In genomic region chr1:15304708-15305326, GRCh38 we compare ENCODE assay signal across 8 cellular contexts. TPM values are rescaled to one million over a fixed set of nuclear protein-coding genes. Genes with fewer than 3 reads are reported as not detected.
DNase-seq lines count a peak whose midpoint lies in the region; ATAC-seq, FAIRE-seq and TF ChIP-seq lines count a peak whose summit lies in the region.

No MANE protein-coding gene starts in this region.

- peak; percentile 40 to 58 for ATAC-seq in CD4-positive, CD25-positive, alpha-beta regulatory T cell (ENCODE audit: low read depth in 2 of 2)
- no peak for ATAC-seq in HG02840 (IDR thresholded peaks at IDR 0.05; ENCODE audit: low FRiP score, unreplicated experiment)

- FAIRE-seq in urothelium cell line (lab: Jason Lieb, UNC) = no peak

- H3K27me3 Mint-ChIP-seq in CD4-positive, CD25-positive, alpha-beta regulatory T cell = peaks cover 7% of the 10 kb centered on the region
- H3K27me3 Mint-ChIP-seq in activated T-helper 2 cell treated with anti-CD3 and anti-CD28 coated beads, Interferon-gamma antibody, Interleukin-2, Interleukin-4, amounts not matched to agents 10 μg/mL and 5 μg/mL and 100 μg/mL, durations not matched to agents 14 hours and 24 hours and 36 hours (ENCODE audit: low read depth) = peaks cover 7% of the 10 kb centered on the region
- peaks cover 6% of the 10 kb centered on the region for H3K27me3 Mint-ChIP-seq in progenitor cell of endocrine pancreas

- H3K27me3 ChIP-seq in CD4-positive, CD25-positive, alpha-beta regulatory T cell (ENCODE audit: control insufficient read depth, insufficient read depth, low read length) = no peaks in the 10 kb centered on the region
- H3K27me3 ChIP-seq in HL-60 (ENCODE audit: insufficient read depth, poor library complexity, severe bottlenecking) = no peaks in the 10 kb centered on the region

- no peak overlapping the region for H3K4me3 Mint-ChIP-seq in CD4-positive, CD25-positive, alpha-beta regulatory T cell
- no peak overlapping the region for H3K4me3 Mint-ChIP-seq in activated T-helper 2 cell treated with anti-CD3 and anti-CD28 coated beads, Interferon-gamma antibody, Interleukin-2, Interleukin-4, amounts not matched to agents 10 μg/mL and 5 μg/mL and 100 μg/mL, durations not matched to agents 14 hours and 24 hours and 36 hours (ENCODE audit: low read depth)
- no peak overlapping the region for H3K4me3 Mint-ChIP-seq in progenitor cell of endocrine pancreas (ENCODE audit: low read depth)

- peak overlapping the region in 1 of 3 donors; percentile 14 for H3K27ac Mint-ChIP-seq in CD4-positive, CD25-positive, alpha-beta regulatory T cell
- no peak overlapping the region for H3K27ac Mint-ChIP-seq in activated T-helper 2 cell treated with anti-CD3 and anti-CD28 coated beads, Interferon-gamma antibody, Interleukin-2, Interleukin-4, amounts not matched to agents 10 μg/mL and 5 μg/mL and 100 μg/mL, durations not matched to agents 14 hours and 24 hours and 36 hours
- H3K27ac Mint-ChIP-seq in progenitor cell of endocrine pancreas = no peak overlapping the region

- no peaks in the 10 kb centered on the region for H3K4me1 ChIP-seq in CD4-positive, CD25-positive, alpha-beta regulatory T cell (ENCODE audit: control insufficient read depth, insufficient read depth, low read length, poor library complexity, severe bottlenecking)

- intact Hi-C loops in activated T-helper 2 cell treated with anti-CD3 and anti-CD28 coated beads, Interferon-gamma antibody, Interleukin-2, Interleukin-4, amounts not matched to agents 10 μg/mL and 5 μg/mL and 100 μg/mL, durations not matched to agents 14 hours and 24 hours and 36 hours (cut with micrococcal nuclease) = loop anchor here (1.0 kb wide), 2 partner anchors 33 to 177 kb away; no protein-coding TSS in a partner anchor
- intact Hi-C loops in head of caudate nucleus (cut with DNase I) = no loop called here

- no peaks in the 10 kb centered on the region for H3K36me3 ChIP-seq in CD4-positive, CD25-positive, alpha-beta regulatory T cell (ENCODE audit: control insufficient read depth, insufficient read depth, low read length)

- H3K4me1 Mint-ChIP-seq in CD4-positive, CD25-positive, alpha-beta regulatory T cell = no peaks in the 10 kb centered on the region
- H3K4me1 Mint-ChIP-seq in activated T-helper 2 cell treated with anti-CD3 and anti-CD28 coated beads, Interferon-gamma antibody, Interleukin-2, Interleukin-4, amounts not matched to agents 10 μg/mL and 5 μg/mL and 100 μg/mL, durations not matched to agents 14 hours and 24 hours and 36 hours (ENCODE audit: low read depth) = no peaks in the 10 kb centered on the region
- peaks cover 15% of the 10 kb centered on the region for H3K4me1 Mint-ChIP-seq in progenitor cell of endocrine pancreas (ENCODE audit: low read depth)

- peaks cover 0 to 3% (median 0%) of the 10 kb centered on the region in 7 donors for H3K9me3 Mint-ChIP-seq in CD4-positive, CD25-positive, alpha-beta regulatory T cell
- H3K9me3 Mint-ChIP-seq in activated T-helper 2 cell treated with anti-CD3 and anti-CD28 coated beads, Interferon-gamma antibody, Interleukin-2, Interleukin-4, amounts not matched to agents 10 μg/mL and 5 μg/mL and 100 μg/mL, durations not matched to agents 14 hours and 24 hours and 36 hours = no peaks in the 10 kb centered on the region
- peaks cover 5% of the 10 kb centered on the region for H3K9me3 Mint-ChIP-seq in progenitor cell of endocrine pancreas (ENCODE audit: low read depth)

- peak; percentile 76 for TF ChIP-seq CTCF in HL-60 (IDR thresholded peaks at IDR 0.05; ENCODE audit: insufficient read depth, low read length)
- TF ChIP-seq CTCF in progenitor cell of endocrine pancreas (IDR thresholded peaks at IDR 0.05; ENCODE audit: unreplicated experiment) = peak; percentile 96

- H3K27ac ChIP-seq in CD4-positive, CD25-positive, alpha-beta regulatory T cell (ENCODE audit: insufficient read depth, low read length, poor library complexity, severe bottlenecking) = no peak overlapping the region
- H3K27ac ChIP-seq in HL-60 (replicated peaks) = no peak overlapping the region

- H3K36me3 Mint-ChIP-seq in CD4-positive, CD25-positive, alpha-beta regulatory T cell = no peaks in the 10 kb centered on the region
- no peaks in the 10 kb centered on the region for H3K36me3 Mint-ChIP-seq in activated T-helper 2 cell treated with anti-CD3 and anti-CD28 coated beads, Interferon-gamma antibody, Interleukin-2, Interleukin-4, amounts not matched to agents 10 μg/mL and 5 μg/mL and 100 μg/mL, durations not matched to agents 14 hours and 24 hours and 36 hours (ENCODE audit: low read depth)
- H3K36me3 Mint-ChIP-seq in progenitor cell of endocrine pancreas (ENCODE audit: insufficient read depth) = peaks cover 6% of the 10 kb centered on the region

- peak; percentile 27 to 54 (median 39) for DNase-seq in CD4-positive, CD25-positive, alpha-beta regulatory T cell
- DNase-seq in HL-60 (ENCODE audit: low read depth in 1 of 2, low spot score in 1 of 2) (peak; percentile 26 to 32), RKO (ENCODE audit: low spot score) (peak; percentile 49), head of caudate nucleus (peak; percentile 30 to 88 (median 72)), progenitor cell of endocrine pancreas (ENCODE audit: low spot score, unreplicated experiment) (peak; percentile 68), urothelium cell line (ENCODE audit: low spot score) (peak; percentile 65)
- DNase-seq in activated T-helper 2 cell treated with anti-CD3 and anti-CD28 coated beads, Interferon-gamma antibody, Interleukin-2, Interleukin-4, amounts not matched to agents 10 μg/mL and 5 μg/mL and 100 μg/mL, durations not matched to agents 14 hours and 24 hours and 36 hours (ENCODE audit: low spot score) = peak; percentile 33

- no peaks in the 10 kb centered on the region for H3K9me3 ChIP-seq in CD4-positive, CD25-positive, alpha-beta regulatory T cell (ENCODE audit: control insufficient read depth in 2 of 2, low read length in 2 of 2)

- no peak overlapping the region for H3K4me3 ChIP-seq in CD4-positive, CD25-positive, alpha-beta regulatory T cell (ENCODE audit: low read depth, low read length)
- H3K4me3 ChIP-seq in HL-60 (replicated peaks; ENCODE audit: insufficient read depth, low read length) = no peak overlapping the region

RNA-seq across cellular contexts. Expression of gene FHAD1, which starts 57.8 kb away (rescaled TPM):
- total RNA-seq in CD4-positive, CD25-positive, alpha-beta regulatory T cell = not detected
- polyA plus RNA-seq in CD4-positive, CD25-positive, alpha-beta regulatory T cell = not detected
- total RNA-seq in activated T-helper 2 cell treated with anti-CD3 and anti-CD28 coated beads, Interferon-gamma antibody, Interleukin-2, Interleukin-4, amounts not matched to agents 10 μg/mL and 5 μg/mL and 100 μg/mL, durations not matched to agents 14 hours and 24 hours and 36 hours = not detected in 2 replicates
- 5.0 and 5.3 TPM in 2 replicates for total RNA-seq in progenitor cell of endocrine pancreas
